10 cellular contexts compared by ENCODE assay signal in the genomic region with DNA sequence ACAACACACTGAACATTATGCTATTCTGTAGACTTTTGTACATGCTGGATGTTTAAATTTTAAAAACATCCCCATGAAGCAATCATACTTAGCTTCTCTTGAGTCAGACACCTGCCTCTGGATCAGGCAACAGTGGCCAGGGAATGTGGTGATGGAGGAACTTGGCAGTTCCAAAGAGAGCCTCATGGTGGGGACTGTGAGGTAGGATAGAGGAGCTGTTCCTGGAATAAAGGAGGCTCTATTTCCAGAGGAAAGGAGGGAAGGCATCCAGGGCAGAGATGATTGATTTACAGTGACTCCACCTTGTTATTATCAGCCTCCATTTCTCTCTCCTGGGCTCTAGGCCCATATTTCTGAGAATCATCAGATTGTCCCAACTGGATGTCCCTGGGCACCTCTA. TPM values are rescaled to one million over a fixed set of nuclear protein-coding genes. Genes with fewer than 3 reads are reported as not detected.
DNase-seq lines count a peak whose midpoint lies in the region; ATAC-seq, FAIRE-seq and TF ChIP-seq lines count a peak whose summit lies in the region.
"Had no signal": no experiment of that assay in that cellular context is flagged by ENCODE, and none has a peak within 500 bp of the region (broad histone marks: within the 10 kb centered on the region; RNA-seq: fewer than 3 reads in every experiment).

No MANE protein-coding gene starts in this region.

- H3K27me3 ChIP-seq in cardiac muscle cell (no peaks in the 10 kb centered on the region), astrocyte (ENCODE audit: insufficient read depth, low read length) (no peaks in the 10 kb centered on the region), kidney epithelial cell (ENCODE audit: control insufficient read depth, insufficient read depth, low read length) (no peaks in the 10 kb centered on the region), upper lobe of right lung (no peaks in the 10 kb centered on the region)

- intact Hi-C loops in left ventricle myocardium superior (cut with micrococcal nuclease) (no loop called here), upper lobe of right lung (cut with DNase I) (no loop called here)

- H3K9me3 Mint-ChIP-seq in astrocyte (ENCODE audit: unreplicated experiment) = peaks cover 2% of the 10 kb centered on the region
- no peaks in the 10 kb centered on the region for H3K9me3 Mint-ChIP-seq in activated T-helper 17 cell treated with anti-CD3 and anti-CD28 coated beads, Interleukin-2, amount 50 U/mL, for 72 hours
- H3K9me3 Mint-ChIP-seq: mesothelial cell of epicardium had no signal

- no peak for ATAC-seq in left ventricle myocardium superior
- peak; percentile 83 for ATAC-seq in upper lobe of right lung
- no peak for ATAC-seq in activated T-helper 17 cell treated with anti-CD3 and anti-CD28 coated beads, Interleukin-2, amount 50 U/mL, for 72 hours (replicated peaks)
- ATAC-seq in HG03196 (IDR thresholded peaks at IDR 0.05; ENCODE audit: unreplicated experiment) = no peak

- FAIRE-seq in astrocyte (lab: Jason Lieb, UNC) = peak; percentile 9

- H3K4me1 ChIP-seq in cardiac muscle cell (ENCODE audit: low read depth) = no peaks in the 10 kb centered on the region
- H3K4me1 ChIP-seq in astrocyte (ENCODE audit: insufficient read depth, low read length) = no peaks in the 10 kb centered on the region
- no peaks in the 10 kb centered on the region for H3K4me1 ChIP-seq in upper lobe of right lung

- no peak overlapping the region for H3K4me2 ChIP-seq in astrocyte (ENCODE audit: low read length)

- no peak overlapping the region for H3K4me3 Mint-ChIP-seq in astrocyte (ENCODE audit: unreplicated experiment)
- H3K4me3 Mint-ChIP-seq in activated T-helper 17 cell treated with anti-CD3 and anti-CD28 coated beads, Interleukin-2, amount 50 U/mL, for 72 hours = no peak overlapping the region
- H3K4me3 Mint-ChIP-seq: activated naive CD8-positive, alpha-beta T cell; mesothelial cell of epicardium had no signal

- H3K36me3 Mint-ChIP-seq in astrocyte (ENCODE audit: low read depth, unreplicated experiment) = no peaks in the 10 kb centered on the region
- H3K36me3 Mint-ChIP-seq in activated T-helper 17 cell treated with anti-CD3 and anti-CD28 coated beads, Interleukin-2, amount 50 U/mL, for 72 hours (ENCODE audit: low read depth) = no peaks in the 10 kb centered on the region
- H3K36me3 Mint-ChIP-seq: activated naive CD8-positive, alpha-beta T cell; mesothelial cell of epicardium had no signal

- peaks cover 5% of the 10 kb centered on the region for H3K4me1 Mint-ChIP-seq in astrocyte (ENCODE audit: low read depth, unreplicated experiment)
- no peaks in the 10 kb centered on the region for H3K4me1 Mint-ChIP-seq in activated T-helper 17 cell treated with anti-CD3 and anti-CD28 coated beads, Interleukin-2, amount 50 U/mL, for 72 hours

- H3K4me3 ChIP-seq in cardiac muscle cell (no peak overlapping the region), astrocyte (ENCODE audit: insufficient read depth, low read depth, low read length) (no peak overlapping the region), kidney epithelial cell (ENCODE audit: low read depth, low read length) (no peak overlapping the region), upper lobe of right lung (no peak overlapping the region)

- H3K27ac ChIP-seq in cardiac muscle cell (no peak overlapping the region), astrocyte (ENCODE audit: low read depth, low read length) (no peak overlapping the region), upper lobe of right lung (no peak overlapping the region)

- H3K9me3 ChIP-seq in cardiac muscle cell (ENCODE audit: low read depth) (no peaks in the 10 kb centered on the region), astrocyte (ENCODE audit: insufficient read depth, low read depth, low read length) (no peaks in the 10 kb centered on the region), upper lobe of right lung (no peaks in the 10 kb centered on the region)

- no peaks in the 10 kb centered on the region for H4K20me1 ChIP-seq in astrocyte (ENCODE audit: insufficient read depth, low read length)

- H3K27me3 Mint-ChIP-seq in astrocyte (ENCODE audit: low read depth, unreplicated experiment) = peaks cover 2% of the 10 kb centered on the region
- H3K27me3 Mint-ChIP-seq in activated T-helper 17 cell treated with anti-CD3 and anti-CD28 coated beads, Interleukin-2, amount 50 U/mL, for 72 hours = peaks cover 19% of the 10 kb centered on the region

- TF ChIP-seq CTCF in cardiac muscle cell (IDR thresholded peaks at IDR 0.05; ENCODE audit: low read depth, low read length) (peak; percentile 67), astrocyte (IDR thresholded peaks at IDR 0.05; ENCODE audit: insufficient read depth, low read depth, low read length) (peak; percentile 33), kidney epithelial cell (IDR thresholded peaks at IDR 0.05; ENCODE audit: insufficient read depth, low read length, poor library complexity, severe bottlenecking) (peak; percentile 69), upper lobe of right lung (IDR thresholded peaks at IDR 0.05) (peak; percentile 38), GM10266 (IDR thresholded peaks at IDR 0.05; ENCODE audit: control insufficient read depth, insufficient read depth, low read depth, missing control alignments) (no peak)

- no peak overlapping the region for H3K27ac Mint-ChIP-seq in astrocyte (ENCODE audit: unreplicated experiment)
- no peak overlapping the region for H3K27ac Mint-ChIP-seq in activated T-helper 17 cell treated with anti-CD3 and anti-CD28 coated beads, Interleukin-2, amount 50 U/mL, for 72 hours
- H3K27ac Mint-ChIP-seq: activated naive CD8-positive, alpha-beta T cell; mesothelial cell of epicardium had no signal

- H3K9ac ChIP-seq in astrocyte (ENCODE audit: low read length) = no peak overlapping the region

- H2AFZ ChIP-seq in astrocyte (ENCODE audit: low read depth, low read length) = no peak overlapping the region

- DNase-seq in cardiac muscle cell (ENCODE audit: low read depth in 1 of 2, low spot score in 1 of 2) = peak; percentile 31 to 65
- no peak for DNase-seq in left ventricle myocardium superior
- peak; percentile 27 for DNase-seq in astrocyte (ENCODE audit: low read depth)
- DNase-seq in kidney epithelial cell (ENCODE audit: low read depth) = no peak
- no peak for DNase-seq in upper lobe of right lung
- DNase-seq in GM10266 (ENCODE audit: extremely low spot score) = no peak

- H3K79me2 ChIP-seq in astrocyte (ENCODE audit: insufficient read depth, low read length) = no peaks in the 10 kb centered on the region

- H3K36me3 ChIP-seq in cardiac muscle cell (no peaks in the 10 kb centered on the region), astrocyte (ENCODE audit: insufficient read depth, low read length) (no peaks in the 10 kb centered on the region), kidney epithelial cell (ENCODE audit: control insufficient read depth, insufficient read depth, low read length) (no peaks in the 10 kb centered on the region), upper lobe of right lung (no peaks in the 10 kb centered on the region)

RNA-seq across cellular contexts. Expression of a gene that starts 35.0 kb away (rescaled TPM):
- total RNA-seq in cardiac muscle cell (1.4 and 1.7 TPM in 2 replicates), left ventricle myocardium superior (7.5 TPM), astrocyte (9.5 and 10.2 TPM in 2 replicates), kidney epithelial cell (6.5 and 8.6 TPM in 2 replicates), upper lobe of right lung (41.4 TPM)
- polyA plus RNA-seq in cardiac muscle cell = 6.0 and 12.9 TPM in 2 replicates
- total RNA-seq in activated T-helper 17 cell treated with anti-CD3 and anti-CD28 coated beads, Interleukin-2, amount 50 U/mL, for 72 hours = 1 to 10 TPM; 6.2 to 6.4 TPM

Comparison
In these comparisons a context has a peak if more than half of its experiments do, and no peak if none do; other contexts are left out.
1. DNase-seq: peak in cardiac muscle cell (2 of 2) and astrocyte (single experiment); none in left ventricle myocardium superior (single experiment), kidney epithelial cell (single experiment), upper lobe of right lung (single experiment) and GM10266 (single experiment).